Comparison of ENCODE assay signal across 8 cellular contexts in genomic region chr10:88271736-88272135, GRCh38.
DNase-seq lines count a peak whose midpoint lies in the region; ATAC-seq and TF ChIP-seq lines count a peak whose summit lies in the region.

No MANE protein-coding gene starts in this region.

- intact Hi-C loops in sciatic nerve (cut with DNase I) (no loop called here), left colon (cut with DNase I, micrococcal nuclease) (no loop called here)

- no peak overlapping the region for H3K27ac ChIP-seq in GM23338 (ENCODE audit: low read depth)

- TF ChIP-seq CTCF in GM23338 (conservative IDR thresholded peaks at IDR 0.05; ENCODE audit: low read depth in 2 of 2), result no peak

- DNase-seq in CD1c-positive myeloid dendritic cell (ENCODE audit: extremely low spot score), result peak; percentile 89
- DNase-seq in activated naive CD8-positive, alpha-beta T cell treated with anti-CD3 and anti-CD28 coated beads, Interleukin-2, amount 10 ng/mL, durations not matched to agents 7 days and 5 days, result peak; percentile 35
- no peak for DNase-seq in sciatic nerve (ENCODE audit: low spot score)
- no peak for DNase-seq in GM23338 (ENCODE audit: low spot score)
- DNase-seq in left colon, result no peak
- DNase-seq in SW 1271 (lab: John Stamatoyannopoulos, UW), result no peak

- no peaks in the 10 kb centered on the region for H3K79me2 ChIP-seq in GM23338 (replicated peaks; ENCODE audit: insufficient read depth)

- H3K4me3 ChIP-seq in GM23338, result no peak overlapping the region

- ATAC-seq in GM19455 (IDR thresholded peaks at IDR 0.05; ENCODE audit: unreplicated experiment) (peak; percentile 27), HG03469 (IDR thresholded peaks at IDR 0.05; ENCODE audit: unreplicated experiment) (peak; percentile 1), sciatic nerve (peak; percentile 74), GM23338 (no peak), left colon (no peak)
- peak; percentile 56 for ATAC-seq in activated naive CD8-positive, alpha-beta T cell treated with anti-CD3 and anti-CD28 coated beads, Interleukin-2, amount 10 ng/mL, durations not matched to agents 7 days and 5 days (ENCODE audit: low read depth)

- H3K9me3 Mint-ChIP-seq in activated naive CD8-positive, alpha-beta T cell treated with anti-CD3 and anti-CD28 coated beads, Interleukin-2, amount 10 ng/mL, durations not matched to agents 7 days and 5 days, result peaks cover 2% of the 10 kb centered on the region
- no peaks in the 10 kb centered on the region for H3K9me3 Mint-ChIP-seq in GM23338

- no peaks in the 10 kb centered on the region for H3K4me1 ChIP-seq in GM23338 (ENCODE audit: insufficient read depth)

- peaks cover 21% of the 10 kb centered on the region for H3K27me3 Mint-ChIP-seq in activated naive CD8-positive, alpha-beta T cell treated with anti-CD3 and anti-CD28 coated beads, Interleukin-2, amount 10 ng/mL, durations not matched to agents 7 days and 5 days
- H3K27me3 Mint-ChIP-seq in GM23338 (ENCODE audit: insufficient read depth, low read depth, poor library complexity), result no peaks in the 10 kb centered on the region

- H3K36me3 ChIP-seq in GM23338 (ENCODE audit: insufficient read depth), result no peaks in the 10 kb centered on the region

- no peaks in the 10 kb centered on the region for H3K27me3 ChIP-seq in GM23338 (ENCODE audit: insufficient read depth)

- peaks cover 9% of the 10 kb centered on the region for H3K36me3 Mint-ChIP-seq in activated naive CD8-positive, alpha-beta T cell treated with anti-CD3 and anti-CD28 coated beads, Interleukin-2, amount 10 ng/mL, durations not matched to agents 7 days and 5 days
- no peaks in the 10 kb centered on the region for H3K36me3 Mint-ChIP-seq in GM23338 (ENCODE audit: low read depth)

- H3K4me1 Mint-ChIP-seq in activated naive CD8-positive, alpha-beta T cell treated with anti-CD3 and anti-CD28 coated beads, Interleukin-2, amount 10 ng/mL, durations not matched to agents 7 days and 5 days, result peaks cover 31% of the 10 kb centered on the region
- H3K4me1 Mint-ChIP-seq in GM23338, result no peaks in the 10 kb centered on the region

- no peak overlapping the region for H3K4me2 ChIP-seq in GM23338

- H3K4me3 Mint-ChIP-seq in activated naive CD8-positive, alpha-beta T cell treated with anti-CD3 and anti-CD28 coated beads, Interleukin-2, amount 10 ng/mL, durations not matched to agents 7 days and 5 days, result peak overlapping the region; percentile 31
- no peak overlapping the region for H3K4me3 Mint-ChIP-seq in GM23338

- H2AFZ ChIP-seq in GM23338, result no peak overlapping the region; the same call in 1 of the 2 replicates

- no peaks in the 10 kb centered on the region for H3F3A ChIP-seq in GM23338 (replicated peaks; ENCODE audit: low read depth)

- POLR2A ChIA-PET in activated naive CD8-positive, alpha-beta T cell treated with anti-CD3 and anti-CD28 coated beads, Interleukin-2, amount 10 ng/mL, durations not matched to agents 7 days and 5 days (lab: Charles Lee), result interaction anchor here (0.9 to 2.3 kb wide), 5 partner anchors 78 to 409 kb away, joined by 3 to 20 read pairs (median 5); partner anchors contain the start of genes KLLN and PTEN

- no peaks in the 10 kb centered on the region for H3K9me2 ChIP-seq in GM23338 (ENCODE audit: insufficient read depth)

- H3K27ac Mint-ChIP-seq in activated naive CD8-positive, alpha-beta T cell treated with anti-CD3 and anti-CD28 coated beads, Interleukin-2, amount 10 ng/mL, durations not matched to agents 7 days and 5 days, result peak overlapping the region; percentile 69
- H3K27ac Mint-ChIP-seq in GM23338, result no peak overlapping the region

- no peaks in the 10 kb centered on the region for H4K20me1 ChIP-seq in GM23338 (replicated peaks; ENCODE audit: insufficient read depth)

TF ChIP-seq in GM23338, 12 proteins besides CTCF, POLR2A, EP300 and RAD21:
- TF ChIP-seq ETS1 (IDR thresholded peaks at IDR 0.05) (no peak), EZH2 (IDR thresholded peaks at IDR 0.05; ENCODE audit: low read depth, unreplicated experiment) (no peak), POLR2AphosphoS5 (IDR thresholded peaks at IDR 0.05; ENCODE audit: low read depth) (no peak), JUNB (IDR thresholded peaks at IDR 0.05; ENCODE audit: unreplicated experiment) (no peak), ZNF331 (CRISPR knock-in tag; IDR thresholded peaks at IDR 0.05; ENCODE audit: low read depth) (no peak), ZNF114 (CRISPR knock-in tag; IDR thresholded peaks at IDR 0.05) (no peak), NANOG (IDR thresholded peaks at IDR 0.05; ENCODE audit: borderline replicate concordance) (no peak), STAT1 (IDR thresholded peaks at IDR 0.05; ENCODE audit: unreplicated experiment) (no peak), CREB1 (CRISPR knock-in tag; IDR thresholded peaks at IDR 0.05; ENCODE audit: low read depth) (no peak)

Comparison
In these comparisons a context has a peak if more than half of its experiments do, and no peak if none do; other contexts are left out.
1. DNase-seq: peak in CD1c-positive myeloid dendritic cell (single experiment) and activated naive CD8-positive, alpha-beta T cell treated with anti-CD3 and anti-CD28 coated beads, Interleukin-2, amount 10 ng/mL, durations not matched to agents 7 days and 5 days (single experiment); none in sciatic nerve (single experiment), GM23338 (single experiment), left colon (0 of 2) and SW 1271 (0 of 2).
2. ATAC-seq: peak in GM19455 (single experiment), HG03469 (single experiment), activated naive CD8-positive, alpha-beta T cell treated with anti-CD3 and anti-CD28 coated beads, Interleukin-2, amount 10 ng/mL, durations not matched to agents 7 days and 5 days (single experiment) and sciatic nerve (single experiment); none in GM23338 (single experiment) and left colon (single experiment).